1 cellular context compared by ENCODE assay signal in the genomic region with DNA sequence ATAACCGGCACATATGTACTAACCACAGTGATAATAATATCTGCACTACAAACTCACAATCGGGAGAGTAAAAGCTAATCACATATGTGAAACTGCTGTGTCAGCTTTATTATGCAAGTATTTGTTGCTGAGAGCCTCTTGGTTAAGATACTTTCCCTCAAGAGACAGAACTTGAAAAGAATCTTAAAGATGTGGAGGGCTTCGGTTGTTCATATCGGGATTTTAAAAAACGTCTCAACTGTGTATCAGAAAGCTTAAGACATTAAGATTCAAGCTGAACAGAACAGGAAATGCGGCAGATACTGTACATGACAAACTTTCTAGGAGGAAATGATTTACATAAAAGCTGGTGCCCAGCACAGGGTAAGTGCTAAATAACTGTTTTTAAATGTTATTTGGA.
TF ChIP-seq lines count a peak whose summit lies in the region.

No MANE protein-coding gene starts in this region.

TF ChIP-seq in SK-N-SH, 30 proteins besides CTCF, POLR2A, EP300 and RAD21 (continued from another document):
- TF ChIP-seq, protein P1, sequence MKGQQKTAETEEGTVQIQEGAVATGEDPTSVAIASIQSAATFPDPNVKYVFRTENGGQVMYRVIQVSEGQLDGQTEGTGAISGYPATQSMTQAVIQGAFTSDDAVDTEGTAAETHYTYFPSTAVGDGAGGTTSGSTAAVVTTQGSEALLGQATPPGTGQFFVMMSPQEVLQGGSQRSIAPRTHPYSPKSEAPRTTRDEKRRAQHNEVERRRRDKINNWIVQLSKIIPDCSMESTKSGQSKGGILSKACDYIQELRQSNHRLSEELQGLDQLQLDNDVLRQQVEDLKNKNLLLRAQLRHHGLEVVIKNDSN (IDR thresholded peaks at IDR 0.05; ENCODE audit: borderline replicate concordance, low read depth) = no peak
- TF ChIP-seq, protein P2, sequence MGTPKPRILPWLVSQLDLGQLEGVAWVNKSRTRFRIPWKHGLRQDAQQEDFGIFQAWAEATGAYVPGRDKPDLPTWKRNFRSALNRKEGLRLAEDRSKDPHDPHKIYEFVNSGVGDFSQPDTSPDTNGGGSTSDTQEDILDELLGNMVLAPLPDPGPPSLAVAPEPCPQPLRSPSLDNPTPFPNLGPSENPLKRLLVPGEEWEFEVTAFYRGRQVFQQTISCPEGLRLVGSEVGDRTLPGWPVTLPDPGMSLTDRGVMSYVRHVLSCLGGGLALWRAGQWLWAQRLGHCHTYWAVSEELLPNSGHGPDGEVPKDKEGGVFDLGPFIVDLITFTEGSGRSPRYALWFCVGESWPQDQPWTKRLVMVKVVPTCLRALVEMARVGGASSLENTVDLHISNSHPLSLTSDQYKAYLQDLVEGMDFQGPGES (IDR thresholded peaks at IDR 0.05; ENCODE audit: low read depth, low read length) = no peak
- no peak for TF ChIP-seq NRF1 (IDR thresholded peaks at IDR 0.05; ENCODE audit: low read depth, low read length)
- no peak for TF ChIP-seq ELF1 (IDR thresholded peaks at IDR 0.05)
- no peak for TF ChIP-seq RCOR1 (IDR thresholded peaks at IDR 0.05; ENCODE audit: low read length)
TF ChIP-seq in SK-N-SH: peak in this region for 0.
